In the genomic region with DNA sequence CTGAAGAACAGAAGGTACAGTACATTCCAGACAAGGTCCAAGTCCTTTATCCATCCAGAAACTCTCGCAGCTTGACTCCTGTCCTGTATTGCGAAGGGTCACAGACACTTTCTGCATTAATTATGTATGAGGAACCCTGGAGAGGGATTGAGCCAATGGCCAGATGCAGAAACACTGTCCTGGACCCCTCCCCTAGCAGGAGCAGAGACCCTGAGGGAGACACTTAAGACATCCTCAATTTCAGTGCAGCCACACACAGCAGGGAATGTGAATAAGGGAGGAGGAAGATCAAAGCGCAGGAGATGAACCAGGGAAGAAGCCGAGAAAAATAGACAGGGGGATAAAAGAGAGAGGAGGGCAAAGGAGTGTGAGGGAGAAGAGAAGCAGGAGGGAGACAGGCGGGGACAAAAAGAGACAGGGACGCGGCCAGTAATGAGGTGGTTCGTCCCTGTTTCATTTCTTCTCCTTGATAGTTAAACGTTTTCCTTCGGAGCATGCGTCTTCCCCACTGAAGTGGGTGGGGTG, we compare ENCODE assay signal across 16 cellular contexts.
DNase-seq lines count a peak whose midpoint lies in the region; ATAC-seq and TF ChIP-seq lines count a peak whose summit lies in the region.
"Had no signal": no experiment of that assay in that cellular context is flagged by ENCODE, and none has a peak within 500 bp of the region (broad histone marks: within the 10 kb centered on the region; RNA-seq: fewer than 3 reads in every experiment).

No MANE protein-coding gene starts in this region.

- ATAC-seq in HG02885 (IDR thresholded peaks at IDR 0.05; ENCODE audit: poor library complexity, unreplicated experiment) (no peak), lower lobe of right lung (no peak)

- no peak overlapping the region for H3K27ac Mint-ChIP-seq in nephron progenitor cell
- H3K27ac Mint-ChIP-seq: CD8-positive, alpha-beta memory T cell had no signal

- no CpG with 5 or more reads among the region's 11 CpGs for WGBS in iPS DF 6.9 (ENCODE audit: insufficient coverage, insufficient read length)

- no peaks in the 10 kb centered on the region for H3K9me3 Mint-ChIP-seq in nephron progenitor cell

- peak; percentile 10 for DNase-seq in NCI-H2227 treated with DMSO at 0.1 percent for 48 hours (lab: John Stamatoyannopoulos, UW)
- DNase-seq in NCI-H2227 (lab: John Stamatoyannopoulos, UW; ENCODE audit: unreplicated experiment), result no peak
- no peak for DNase-seq in iPS DF 6.9 (ENCODE audit: low read depth, low spot score)
- DNase-seq in nephron progenitor cell, result no peak
- no peak for DNase-seq in lower lobe of right lung
- DNase-seq in coronary artery (ENCODE audit: low spot score), result no peak
- no peak for DNase-seq in dedifferentiated amniotic fluid mesenchymal stem cell (ENCODE audit: extremely low spot score)
- DNase-seq: CD8-positive, alpha-beta memory T cell; DND-41; NCI-H1436 treated with DMSO at 0.1 percent for 48 hours; NCI-H226; NCI-H526 treated with DMSO at 0.1 percent for 48 hours had no signal

- H3K27me3 ChIP-seq in iPS DF 6.9 (ENCODE audit: control insufficient read depth, insufficient read depth, low read length) (no peaks in the 10 kb centered on the region), lower lobe of right lung (ENCODE audit: low read depth) (no peaks in the 10 kb centered on the region)
- H3K27me3 ChIP-seq: BLaER1, SJSA1 had no signal

- H3K4me3 ChIP-seq in iPS DF 6.9 (ENCODE audit: low read length) (no peak overlapping the region), lower lobe of right lung (no peak overlapping the region), coronary artery (no peak overlapping the region)
- H3K4me3 ChIP-seq: BLaER1, SJSA1 had no signal

- peaks cover 7% of the 10 kb centered on the region for H3K27me3 Mint-ChIP-seq in nephron progenitor cell (ENCODE audit: low read depth, poor library complexity)
- H3K27me3 Mint-ChIP-seq: CD8-positive, alpha-beta memory T cell had no signal

- H3K4me3 Mint-ChIP-seq in nephron progenitor cell, result peak overlapping the region; percentile 35
- H3K4me3 Mint-ChIP-seq: CD8-positive, alpha-beta memory T cell had no signal

- H3K36me3 ChIP-seq in iPS DF 6.9 (ENCODE audit: control insufficient read depth, insufficient read depth, low read length), result no peaks in the 10 kb centered on the region
- no peaks in the 10 kb centered on the region for H3K36me3 ChIP-seq in lower lobe of right lung
- H3K36me3 ChIP-seq: BLaER1, SJSA1 had no signal

- intact Hi-C loops in lower lobe of right lung (cut with DNase I), result no loop called here

- H3K4me1 Mint-ChIP-seq in nephron progenitor cell, result peaks cover 9% of the 10 kb centered on the region
- H3K4me1 Mint-ChIP-seq: CD8-positive, alpha-beta memory T cell had no signal

- H3K9me3 ChIP-seq in iPS DF 6.9 (ENCODE audit: control insufficient read depth, insufficient read depth, low read length), result no peaks in the 10 kb centered on the region
- no peaks in the 10 kb centered on the region for H3K9me3 ChIP-seq in lower lobe of right lung
- H3K9me3 ChIP-seq: BLaER1, SJSA1 had no signal

- TF ChIP-seq CTCF in nephron progenitor cell (IDR thresholded peaks at IDR 0.05), result no peak
- no peak for TF ChIP-seq CTCF in lower lobe of right lung (IDR thresholded peaks at IDR 0.05)
- no peak for TF ChIP-seq CTCF in coronary artery (IDR thresholded peaks at IDR 0.05)

- H3K4me1 ChIP-seq in iPS DF 6.9 (ENCODE audit: control insufficient read depth, insufficient read depth, low read length) (peaks cover 2% of the 10 kb centered on the region), lower lobe of right lung (no peaks in the 10 kb centered on the region)

- no peaks in the 10 kb centered on the region for H3K36me3 Mint-ChIP-seq in nephron progenitor cell (ENCODE audit: low read depth)
- H3K36me3 Mint-ChIP-seq: CD8-positive, alpha-beta memory T cell had no signal

- peak overlapping the region; percentile 51 for H3K27ac ChIP-seq in iPS DF 6.9 (ENCODE audit: low read length)
- H3K27ac ChIP-seq in lower lobe of right lung, result no peak overlapping the region
- no peak overlapping the region for H3K27ac ChIP-seq in coronary artery
- H3K27ac ChIP-seq: 22Rv1, BLaER1, SJSA1 had no signal
